9 cellular contexts compared by ENCODE assay signal in genomic region chr9:13278368-13279246, GRCh38. TPM values are rescaled to one million over a fixed set of nuclear protein-coding genes. Genes with fewer than 3 reads are reported as not detected.
DNase-seq lines count a peak whose midpoint lies in the region; ATAC-seq and TF ChIP-seq lines count a peak whose summit lies in the region.
"Had no signal": no experiment of that assay in that cellular context is flagged by ENCODE, and none has a peak within 500 bp of the region (broad histone marks: within the 10 kb centered on the region; RNA-seq: fewer than 3 reads in every experiment).

No MANE protein-coding gene starts in this region.

- H3K36me3 ChIP-seq in body of pancreas (replicated peaks in 1 of 2; ENCODE audit: insufficient read depth in 1 of 2, low read depth in 2 of 2) (no peaks in the 10 kb centered on the region), MM.1S (replicated peaks; ENCODE audit: insufficient read depth, low read length) (no peaks in the 10 kb centered on the region)

- H3K4me3 ChIP-seq in AG10803 (ENCODE audit: low read length) (peak overlapping the region; percentile 71), body of pancreas (peak overlapping the region; percentile 58 to 69), iPS-11a (ENCODE audit: low read depth, low read length) (peak overlapping the region; percentile 59), MM.1S (ENCODE audit: low read length) (no peak overlapping the region)

- TF ChIP-seq CTCF in AG10803 (conservative IDR thresholded peaks at IDR 0.05; ENCODE audit: low read length) = peak; percentile 17
- TF ChIP-seq CTCF in body of pancreas (IDR thresholded peaks at IDR 0.05) = no peak
- no peak for TF ChIP-seq CTCF in MM.1S (IDR thresholded peaks at IDR 0.05; ENCODE audit: low read length)

- H3K27ac ChIP-seq in body of pancreas = peak overlapping the region; percentile 17 to 76 (median 53)
- no peak overlapping the region for H3K27ac ChIP-seq in MM.1S (ENCODE audit: low read length)

- ATAC-seq in body of pancreas (peak; percentile 34), sciatic nerve (peak; percentile 83), GM21723 (IDR thresholded peaks at IDR 0.05; ENCODE audit: unreplicated experiment) (no peak)

- H3K9me3 ChIP-seq in body of pancreas (no peaks in the 10 kb centered on the region), MM.1S (replicated peaks; ENCODE audit: insufficient read depth, low read length) (no peaks in the 10 kb centered on the region)

- no peaks in the 10 kb centered on the region for H3F3A ChIP-seq in MM.1S (ENCODE audit: insufficient read depth, low read length)

- H3K27ac Mint-ChIP-seq in activated naive CD4-positive, alpha-beta T cell treated with anti-CD3 and anti-CD28 coated beads for 36 hours = no peak overlapping the region

- no peaks in the 10 kb centered on the region for H3K36me3 Mint-ChIP-seq in activated naive CD4-positive, alpha-beta T cell treated with anti-CD3 and anti-CD28 coated beads for 36 hours (ENCODE audit: low read depth)

- peaks cover 6% of the 10 kb centered on the region for H3K4me1 ChIP-seq in body of pancreas
- H3K4me1 ChIP-seq in MM.1S (ENCODE audit: low read length) = no peaks in the 10 kb centered on the region

- H3K9ac ChIP-seq in MM.1S (ENCODE audit: low read length) = no peak overlapping the region

- CTCF ChIA-PET in activated naive CD4-positive, alpha-beta T cell treated with anti-CD3 and anti-CD28 coated beads for 36 hours (lab: Charles Lee) = no interaction called here

- H3K27me3 Mint-ChIP-seq in activated naive CD4-positive, alpha-beta T cell treated with anti-CD3 and anti-CD28 coated beads for 36 hours (ENCODE audit: low read depth) = peaks cover 24% of the 10 kb centered on the region
- H3K27me3 Mint-ChIP-seq: central memory CD8-positive, alpha-beta T cell had no signal

- no peak overlapping the region for H3K4me2 ChIP-seq in MM.1S (ENCODE audit: low read depth, low read length)

- H3K79me2 ChIP-seq in MM.1S (ENCODE audit: low read length) = no peaks in the 10 kb centered on the region

- no peaks in the 10 kb centered on the region for H3K27me3 ChIP-seq in body of pancreas
- H3K27me3 ChIP-seq in MM.1S (replicated peaks; ENCODE audit: insufficient read depth, low read length) = no peaks in the 10 kb centered on the region

- peak; percentile 82 for DNase-seq in AG10803 (ENCODE audit: low read depth)
- peak; percentile 8 for DNase-seq in NCI-H1694 treated with DMSO at 0.1 percent for 48 hours (lab: John Stamatoyannopoulos, UW)
- peak; percentile 22 to 43 (median 30) for DNase-seq in body of pancreas
- DNase-seq in sciatic nerve (ENCODE audit: low spot score) = peak; percentile 78
- DNase-seq in MM.1S = no peak
- no peak for DNase-seq in activated naive CD4-positive, alpha-beta T cell treated with anti-CD3 and anti-CD28 coated beads for 36 hours

- H2AFZ ChIP-seq in MM.1S (ENCODE audit: low read length) = no peak overlapping the region

- intact Hi-C loops in body of pancreas (cut with DNase I) (no loop called here), sciatic nerve (cut with DNase I) (no loop called here)
- intact Hi-C loops in activated naive CD4-positive, alpha-beta T cell treated with anti-CD3 and anti-CD28 coated beads for 36 hours (cut with micrococcal nuclease) = no loop called here

- no peaks in the 10 kb centered on the region for H3K9me2 ChIP-seq in MM.1S (replicated peaks; ENCODE audit: insufficient read depth, low read length)

- H3K4me3 Mint-ChIP-seq in activated naive CD4-positive, alpha-beta T cell treated with anti-CD3 and anti-CD28 coated beads for 36 hours = no peak overlapping the region
- H3K4me3 Mint-ChIP-seq: central memory CD8-positive, alpha-beta T cell had no signal

- 1 to 2% methylated on average over 44 to 62 of the region's 67 CpGs for WGBS in body of pancreas, 2 donors

- peak in 2 of 3 donors; percentile 22 to 29 for TF ChIP-seq POLR2A in body of pancreas (IDR thresholded peaks at IDR 0.05)

- peaks cover 3% of the 10 kb centered on the region for H3K9me3 Mint-ChIP-seq in activated naive CD4-positive, alpha-beta T cell treated with anti-CD3 and anti-CD28 coated beads for 36 hours

- no peaks in the 10 kb centered on the region for H4K20me1 ChIP-seq in MM.1S (ENCODE audit: insufficient read depth, low read length)

- H3K4me1 Mint-ChIP-seq in activated naive CD4-positive, alpha-beta T cell treated with anti-CD3 and anti-CD28 coated beads for 36 hours (ENCODE audit: low read depth) = no peaks in the 10 kb centered on the region
- H3K4me1 Mint-ChIP-seq: central memory CD8-positive, alpha-beta T cell had no signal

RNA-seq across cellular contexts. Expression of gene MPDZ, which starts 0.9 kb away (rescaled TPM):
- 10 to 100 TPM; 12.5 to 17.1 TPM for total RNA-seq in body of pancreas
- 112 TPM for total RNA-seq in sciatic nerve
- not detected for total RNA-seq in activated naive CD4-positive, alpha-beta T cell treated with anti-CD3 and anti-CD28 coated beads for 36 hours

Comparison
In these comparisons a context has a peak if more than half of its experiments do, and no peak if none do; other contexts are left out.
1. DNase-seq: peak in AG10803 (single experiment), NCI-H1694 treated with DMSO at 0.1 percent for 48 hours (single experiment), body of pancreas (4 of 4) and sciatic nerve (single experiment); none in MM.1S (single experiment) and activated naive CD4-positive, alpha-beta T cell treated with anti-CD3 and anti-CD28 coated beads for 36 hours (single experiment).
2. RNA of gene MPDZ, which starts 0.9 kb away (total RNA-seq): 112 TPM in sciatic nerve (single experiment) and 12.5 to 17.1 TPM in body of pancreas; not detected in activated naive CD4-positive, alpha-beta T cell treated with anti-CD3 and anti-CD28 coated beads for 36 hours; every median in the first group is over 10 times any median in the second.